Comparison of ENCODE assay signal across 8 cellular contexts in the genomic region with DNA sequence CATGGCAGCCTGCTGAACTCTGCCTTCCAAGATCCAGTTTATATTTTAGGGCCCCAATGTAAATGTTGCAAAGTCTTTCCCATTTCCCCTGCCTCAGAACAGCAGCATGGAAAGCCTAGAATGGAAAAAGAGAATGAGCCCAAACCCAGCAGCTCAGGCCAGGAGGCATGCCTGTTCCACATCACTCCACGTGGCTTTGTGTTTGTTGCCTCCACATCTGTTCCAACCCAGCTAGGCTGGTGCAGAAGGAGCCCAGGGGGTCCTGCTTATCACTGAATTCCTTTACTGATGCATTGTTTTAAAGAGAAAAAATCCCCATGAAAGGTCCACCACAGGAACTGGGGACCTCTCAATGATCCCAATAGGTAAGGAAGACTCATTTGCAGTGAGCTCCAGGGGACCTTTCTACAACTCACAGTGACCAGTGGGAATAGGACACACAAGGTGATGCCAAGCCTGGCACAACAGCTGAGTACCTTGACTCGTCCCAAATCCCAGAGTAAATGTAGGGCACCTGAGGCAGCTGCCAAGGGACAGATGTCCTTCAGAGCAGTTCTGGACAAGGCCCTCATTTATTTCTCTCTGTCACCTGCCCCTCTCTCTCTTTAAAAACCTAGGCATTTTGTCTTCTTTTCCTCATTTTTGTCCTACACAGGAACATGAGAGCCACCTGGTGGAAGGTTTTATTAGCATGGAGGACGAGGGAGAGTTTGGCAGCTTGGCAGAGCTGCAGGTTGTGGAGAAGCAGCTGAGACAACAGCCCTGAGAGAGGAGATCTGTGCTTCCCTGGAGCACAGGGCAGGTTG. TPM values are rescaled to one million over a fixed set of nuclear protein-coding genes. Genes with fewer than 3 reads are reported as not detected.
DNase-seq lines count a peak whose midpoint lies in the region; ATAC-seq, FAIRE-seq and TF ChIP-seq lines count a peak whose summit lies in the region.

No MANE protein-coding gene starts in this region.

- WGBS in aorta, 2 donors: 31 to 33% methylated on average over 3 of the region's 3 CpGs

- H3K9me3 ChIP-seq in Caco-2: no peaks in the 10 kb centered on the region
- H3K9me3 ChIP-seq in aorta (ENCODE audit: control insufficient read depth, low read length): peaks cover 14% of the 10 kb centered on the region

- CTCF ChIA-PET in Caco-2 (lab: Charles Lee): interaction anchor here (1.5 to 1.6 kb wide), 2 partner anchors 34 to 41 kb away, joined by 5 to 12 read pairs; a partner anchor contains a TSS

- H3K4me3 ChIP-seq in Caco-2 (ENCODE audit: low read depth, low read length): no peak overlapping the region
- no peak overlapping the region for H3K4me3 ChIP-seq in GM23338
- no peak overlapping the region for H3K4me3 ChIP-seq in aorta (ENCODE audit: low read length in 2 of 2)

- FAIRE-seq in urothelium cell line (lab: Jason Lieb, UNC): no peak

- no TSS peak for BruUV-seq in Caco-2 (replicated peaks; lab: Mats Ljungman, UMichigan)

- no peaks in the 10 kb centered on the region for H3K27me3 ChIP-seq in Caco-2 (replicated peaks; ENCODE audit: control insufficient read depth, insufficient read depth, low read length)
- H3K27me3 ChIP-seq in GM23338 (ENCODE audit: insufficient read depth): no peaks in the 10 kb centered on the region
- peaks cover 0 to 1% of the 10 kb centered on the region in 2 donors for H3K27me3 ChIP-seq in aorta (ENCODE audit: control insufficient read depth in 1 of 2, insufficient read depth in 2 of 2, low read length in 1 of 2)

- H4K20me1 ChIP-seq in GM23338 (replicated peaks; ENCODE audit: insufficient read depth): no peaks in the 10 kb centered on the region

- H3K27ac Mint-ChIP-seq in Caco-2 (ENCODE audit: unreplicated experiment): no peak overlapping the region
- no peak overlapping the region for H3K27ac Mint-ChIP-seq in GM23338

- no peaks in the 10 kb centered on the region for H3K79me2 ChIP-seq in GM23338 (replicated peaks; ENCODE audit: insufficient read depth)

- DNase-seq in Caco-2: peak; percentile 44 to 47
- peak; percentile 72 for DNase-seq in GM23338 (ENCODE audit: low spot score)
- peak; percentile 30 for DNase-seq in SW480 (ENCODE audit: low spot score)
- DNase-seq in islet precursor cell: peak; percentile 57
- no peak for DNase-seq in aorta
- no peak for DNase-seq in urothelium cell line (ENCODE audit: low spot score)
- no peak for DNase-seq in activated gamma-delta T cell treated with Interleukin-2 at 50 U/mL for 16 hours
- no peak for DNase-seq in activated CD4-positive, CD25-positive, alpha-beta regulatory T cell treated with anti-CD3 and anti-CD28 coated beads, Interleukin-2, amount 50 U/mL, for 72 hours

- no peak overlapping the region for H3K27ac ChIP-seq in GM23338 (ENCODE audit: low read depth)
- no peak overlapping the region for H3K27ac ChIP-seq in aorta (ENCODE audit: low read depth in 1 of 2, low read length in 2 of 2)

- ATAC-seq in GM23338 (peak; percentile 77), aorta (ENCODE audit: low FRiP score) (peak; percentile 44)

- no peak overlapping the region for H2AFZ ChIP-seq in GM23338

- H3K27me3 Mint-ChIP-seq in Caco-2 (ENCODE audit: insufficient read depth, unreplicated experiment) (no peaks in the 10 kb centered on the region), GM23338 (ENCODE audit: insufficient read depth, low read depth, poor library complexity) (peaks cover 5% of the 10 kb centered on the region)

- H3K9me3 Mint-ChIP-seq in Caco-2 (ENCODE audit: unreplicated experiment): peaks cover 26% of the 10 kb centered on the region
- H3K9me3 Mint-ChIP-seq in GM23338: peaks cover 78% of the 10 kb centered on the region

- H3K4me3 Mint-ChIP-seq in Caco-2 (ENCODE audit: unreplicated experiment) (no peak overlapping the region), GM23338 (no peak overlapping the region)

- H3F3A ChIP-seq in GM23338 (replicated peaks; ENCODE audit: low read depth): no peaks in the 10 kb centered on the region

- no peak overlapping the region for H3K4me2 ChIP-seq in GM23338

- POLR2A ChIA-PET in Caco-2 (lab: Charles Lee): interaction anchor here (0.5 kb wide), 1 partner anchor 32 kb away, joined by 4 read pairs; no protein-coding TSS in a partner anchor

- H3K4me1 ChIP-seq in Caco-2: no peaks in the 10 kb centered on the region
- no peaks in the 10 kb centered on the region for H3K4me1 ChIP-seq in GM23338 (ENCODE audit: insufficient read depth)
- no peaks in the 10 kb centered on the region for H3K4me1 ChIP-seq in aorta (ENCODE audit: control insufficient read depth in 1 of 2, insufficient read depth in 2 of 2, low read length in 2 of 2)

- intact Hi-C loops in Caco-2 (cut with micrococcal nuclease; ENCODE audit: unreplicated experiment) (loop anchor here (1.0 kb wide), 2 partner anchors 33 to 41 kb away; no protein-coding TSS in a partner anchor), aorta (cut with DNase I) (loop anchor here in 1 of 2 donors (5.0 kb wide), 1 partner anchor 41 kb away; a partner anchor contains a TSS)

- H3K4me1 Mint-ChIP-seq in Caco-2 (ENCODE audit: low read depth, unreplicated experiment) (no peaks in the 10 kb centered on the region), GM23338 (no peaks in the 10 kb centered on the region)

- H3K36me3 Mint-ChIP-seq in Caco-2 (ENCODE audit: insufficient read depth, unreplicated experiment): no peaks in the 10 kb centered on the region
- H3K36me3 Mint-ChIP-seq in GM23338 (ENCODE audit: low read depth): peaks cover 38% of the 10 kb centered on the region

- H3K36me3 ChIP-seq in Caco-2 (ENCODE audit: control insufficient read depth, insufficient read depth, low read length) (no peaks in the 10 kb centered on the region), GM23338 (ENCODE audit: insufficient read depth) (no peaks in the 10 kb centered on the region), aorta (ENCODE audit: control insufficient read depth in 1 of 2, insufficient read depth in 2 of 2, low read length in 1 of 2) (no peaks in the 10 kb centered on the region)

- no peaks in the 10 kb centered on the region for H3K9me2 ChIP-seq in GM23338 (ENCODE audit: insufficient read depth)

- TF ChIP-seq CTCF in Caco-2 (IDR thresholded peaks at IDR 0.05; ENCODE audit: insufficient read depth in 1 of 2, low read depth in 1 of 2, low read length in 1 of 2, severe bottlenecking in 1 of 2, unreplicated experiment in 1 of 2): peak; percentile 33 to 63
- TF ChIP-seq CTCF in GM23338 (conservative IDR thresholded peaks at IDR 0.05; ENCODE audit: low read depth in 2 of 2): peak; percentile 71 to 78

TF ChIP-seq in GM23338, 12 proteins besides CTCF, POLR2A, EP300 and RAD21:
- no peak for TF ChIP-seq EZH2phosphoT487 (IDR thresholded peaks at IDR 0.05; ENCODE audit: unreplicated experiment)
- TF ChIP-seq ZNF331 (CRISPR knock-in tag; IDR thresholded peaks at IDR 0.05; ENCODE audit: low read depth): no peak
- TF ChIP-seq NANOG (IDR thresholded peaks at IDR 0.05; ENCODE audit: borderline replicate concordance): no peak
- TF ChIP-seq, protein P1, sequence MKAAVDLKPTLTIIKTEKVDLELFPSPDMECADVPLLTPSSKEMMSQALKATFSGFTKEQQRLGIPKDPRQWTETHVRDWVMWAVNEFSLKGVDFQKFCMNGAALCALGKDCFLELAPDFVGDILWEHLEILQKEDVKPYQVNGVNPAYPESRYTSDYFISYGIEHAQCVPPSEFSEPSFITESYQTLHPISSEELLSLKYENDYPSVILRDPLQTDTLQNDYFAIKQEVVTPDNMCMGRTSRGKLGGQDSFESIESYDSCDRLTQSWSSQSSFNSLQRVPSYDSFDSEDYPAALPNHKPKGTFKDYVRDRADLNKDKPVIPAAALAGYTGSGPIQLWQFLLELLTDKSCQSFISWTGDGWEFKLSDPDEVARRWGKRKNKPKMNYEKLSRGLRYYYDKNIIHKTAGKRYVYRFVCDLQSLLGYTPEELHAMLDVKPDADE (IDR thresholded peaks at IDR 0.05): no peak
- no peak for TF ChIP-seq EZH2 (IDR thresholded peaks at IDR 0.05; ENCODE audit: low read depth, unreplicated experiment)
- no peak for TF ChIP-seq STAT1 (IDR thresholded peaks at IDR 0.05; ENCODE audit: unreplicated experiment)
- TF ChIP-seq CREB1 (CRISPR knock-in tag; IDR thresholded peaks at IDR 0.05; ENCODE audit: low read depth): no peak

RNA-seq across cellular contexts. Expression of a gene that starts 41.7 kb away (rescaled TPM):
- total RNA-seq in Caco-2 (2022) (1.5 and 2.0 TPM in 2 replicates), aorta (1 to 10 TPM; 1.8 to 4.2 TPM)
- 0.74 and 3.8 TPM in 2 replicates for total RNA-seq in GM23338 (2014; rRNA removed; shearing (Covaris generic))
- polyA plus RNA-seq in GM23338 (2016; fragmentation: Nextera tagmentation; extraction: Ambion mirVana) (0.60 and 0.70 TPM in 2 replicates), aorta (under 1 TPM in 1 of 2 donors, not detected in 1; 0.41 TPM)

Comparison
In these comparisons a context has a peak if more than half of its experiments do, and no peak if none do; other contexts are left out.
1. DNase-seq: peak in Caco-2 (2 of 2), GM23338 (single experiment), SW480 (single experiment) and islet precursor cell (single experiment); none in aorta (0 of 2), urothelium cell line (single experiment), activated gamma-delta T cell treated with Interleukin-2 at 50 U/mL for 16 hours (single experiment) and activated CD4-positive, CD25-positive, alpha-beta regulatory T cell treated with anti-CD3 and anti-CD28 coated beads, Interleukin-2, amount 50 U/mL, for 72 hours (single experiment).